In genomic region chr1:185974367-185974766, GRCh38 we compare ENCODE assay signal across 19 cellular contexts.
"Had no signal": no experiment of that assay in that cellular context is flagged by ENCODE, and none has a peak within 500 bp of the region (broad histone marks: within the 10 kb centered on the region; RNA-seq: fewer than 3 reads in every experiment).

No MANE protein-coding gene starts in this region.

- H3K4me1 Mint-ChIP-seq: activated CD4-positive, alpha-beta T cell treated with anti-CD3 and anti-CD28 coated beads, Interleukin-2, amount 10 ng/mL, durations not matched to agents 24 days and 14 days; activated CD8-positive, alpha-beta memory T cell treated with anti-CD3 and anti-CD28 coated beads, Interleukin-2, amount 10 ng/mL, durations not matched to agents 7 days and 5 days; activated naive CD8-positive, alpha-beta T cell treated with anti-CD3 and anti-CD28 coated beads, Interleukin-2, amount 50 U/mL, for 24 hours; brain; mesothelial cell of epicardium; naive thymus-derived CD8-positive, alpha-beta T cell; neural progenitor cell had no signal

- H3K4me2 ChIP-seq: neural progenitor cell had no signal

- H3K4me1 ChIP-seq: neural progenitor cell had no signal

- H2AFZ ChIP-seq: neural progenitor cell had no signal

- H3K9ac ChIP-seq: neural progenitor cell had no signal

- H3K9me3 ChIP-seq: sigmoid colon, thoracic aorta had no signal

- H3K36me3 ChIP-seq: neural progenitor cell, sigmoid colon, thoracic aorta had no signal

- H3K4me3 ChIP-seq: neural progenitor cell, sigmoid colon, thoracic aorta had no signal

- H3K4me3 Mint-ChIP-seq: activated CD4-positive, alpha-beta T cell treated with anti-CD3 and anti-CD28 coated beads, Interleukin-2, amount 10 ng/mL, durations not matched to agents 24 days and 14 days; activated CD8-positive, alpha-beta memory T cell treated with anti-CD3 and anti-CD28 coated beads, Interleukin-2, amount 10 ng/mL, durations not matched to agents 7 days and 5 days; activated CD8-positive, alpha-beta T cell treated with anti-CD3 and anti-CD28 coated beads for 36 hours; activated naive CD8-positive, alpha-beta T cell treated with anti-CD3 and anti-CD28 coated beads, Interleukin-2, amount 50 U/mL, for 24 hours; brain; mesothelial cell of epicardium; naive thymus-derived CD8-positive, alpha-beta T cell; neural progenitor cell had no signal

- H3K27ac ChIP-seq: neural progenitor cell had no signal

- H3K27me3 ChIP-seq: neural progenitor cell, sigmoid colon had no signal

- FAIRE-seq: kidney had no signal

- DNase-seq: activated CD4-positive, alpha-beta T cell treated with anti-CD3 and anti-CD28 coated beads, Interleukin-2, amount 10 ng/mL, durations not matched to agents 24 days and 14 days; activated CD8-positive, alpha-beta memory T cell treated with anti-CD3 and anti-CD28 coated beads, Interleukin-2, amount 10 ng/mL, durations not matched to agents 7 days and 5 days; activated CD8-positive, alpha-beta T cell treated with anti-CD3 and anti-CD28 coated beads for 36 hours; activated effector memory CD4-positive, alpha-beta T cell treated with anti-CD3 and anti-CD28 coated beads, Interleukin-2, amount 50 U/mL, for 16 hours; activated naive CD4-positive, alpha-beta T cell treated with anti-CD3 and anti-CD28 coated beads, Interleukin-2, amount 50 U/mL, for 16 hours; activated naive CD8-positive, alpha-beta T cell treated with anti-CD3 and anti-CD28 coated beads, Interleukin-2, amount 50 U/mL, for 24 hours; activated T-cell treated with anti-CD3 and anti-CD28 coated beads for 4 hours; dermis blood vessel endothelial cell; effector CD8-positive, alpha-beta T cell; kidney; naive thymus-derived CD8-positive, alpha-beta T cell; sigmoid colon; stimulated activated CD4-positive, alpha-beta T cell treated with anti-CD3 and anti-CD28 coated beads, Interleukin-4, amount 100 ng/mL, for 1 hour; stimulated activated naive CD4-positive, alpha-beta T cell had no signal

- H3K27ac Mint-ChIP-seq: activated CD4-positive, alpha-beta T cell treated with anti-CD3 and anti-CD28 coated beads, Interleukin-2, amount 10 ng/mL, durations not matched to agents 24 days and 14 days; activated CD8-positive, alpha-beta memory T cell treated with anti-CD3 and anti-CD28 coated beads, Interleukin-2, amount 10 ng/mL, durations not matched to agents 7 days and 5 days; activated CD8-positive, alpha-beta T cell treated with anti-CD3 and anti-CD28 coated beads for 36 hours; activated naive CD8-positive, alpha-beta T cell treated with anti-CD3 and anti-CD28 coated beads, Interleukin-2, amount 50 U/mL, for 24 hours; mesothelial cell of epicardium; naive thymus-derived CD8-positive, alpha-beta T cell; neural progenitor cell had no signal

- H3K9me3 Mint-ChIP-seq: activated CD4-positive, alpha-beta T cell treated with anti-CD3 and anti-CD28 coated beads, Interleukin-2, amount 10 ng/mL, durations not matched to agents 24 days and 14 days; activated CD8-positive, alpha-beta T cell treated with anti-CD3 and anti-CD28 coated beads for 36 hours; activated naive CD8-positive, alpha-beta T cell treated with anti-CD3 and anti-CD28 coated beads, Interleukin-2, amount 50 U/mL, for 24 hours; brain; mesothelial cell of epicardium; naive thymus-derived CD8-positive, alpha-beta T cell; neural progenitor cell had no signal

- H3K36me3 Mint-ChIP-seq: activated CD8-positive, alpha-beta memory T cell treated with anti-CD3 and anti-CD28 coated beads, Interleukin-2, amount 10 ng/mL, durations not matched to agents 7 days and 5 days; brain; naive thymus-derived CD8-positive, alpha-beta T cell; neural progenitor cell had no signal

- ATAC-seq: activated CD8-positive, alpha-beta memory T cell treated with anti-CD3 and anti-CD28 coated beads, Interleukin-2, amount 10 ng/mL, durations not matched to agents 7 days and 5 days; activated CD8-positive, alpha-beta T cell treated with anti-CD3 and anti-CD28 coated beads for 36 hours; activated naive CD8-positive, alpha-beta T cell treated with anti-CD3 and anti-CD28 coated beads, Interleukin-2, amount 50 U/mL, for 24 hours; left lobe of liver; naive thymus-derived CD8-positive, alpha-beta T cell had no signal
